38 cellular contexts compared by ENCODE assay signal in genomic region chr2:103254611-103255010, GRCh38.
"Had no signal": no experiment of that assay in that cellular context is flagged by ENCODE, and none has a peak within 500 bp of the region (broad histone marks: within the 10 kb centered on the region; RNA-seq: fewer than 3 reads in every experiment).

No MANE protein-coding gene starts in this region.

- H3K4me1 ChIP-seq: adrenal gland, ascending aorta, body of pancreas, breast epithelium had no signal

- H3K4me3 Mint-ChIP-seq: activated naive CD4-positive, alpha-beta T cell treated with anti-CD3 and anti-CD28 coated beads for 36 hours; activated naive CD4-positive, alpha-beta T cell treated with anti-CD3 and anti-CD28 coated beads, Interleukin-2, amount 10 ng/mL, durations not matched to agents 7 days and 5 days; activated naive CD4-positive, alpha-beta T cell treated with anti-CD3 and anti-CD28 coated beads, Interleukin-2, amount 50 U/mL, for 24 hours; activated naive CD8-positive, alpha-beta T cell; activated naive CD8-positive, alpha-beta T cell treated with anti-CD3 and anti-CD28 coated beads for 36 hours; activated naive CD8-positive, alpha-beta T cell treated with anti-CD3 and anti-CD28 coated beads, Interleukin-2, amount 10 ng/mL, durations not matched to agents 7 days and 5 days; activated naive CD8-positive, alpha-beta T cell treated with anti-CD3 and anti-CD28 coated beads, Interleukin-2, amount 50 U/mL, for 24 hours; activated T-cell treated with anti-CD3 and anti-CD28 coated beads, Interleukin-2, amount 50 U/mL, for 24 hours; activated T-cell treated with anti-CD3 and anti-CD28 coated beads, Interleukin-2, amount 50 U/mL, for 4 hours; activated T-cell treated with anti-CD3 and anti-CD28 coated beads, Interleukin-2, amount 50 U/mL, for 72 hours; activated T-helper 1 cell treated with anti-CD3 and anti-CD28 coated beads, Interleukin-12 subunit alpha, Interleukin-12 subunit beta, Interleukin-2, Interleukin-4 antibody, amounts not matched to agents 30 ng/mL and 10 ng/mL and 1 ng/mL, durations not matched to agents 14 hours and 24 hours and 36 hours; activated T-helper 17 cell treated with anti-CD3 and anti-CD28 coated beads, Interleukin-2, amount 50 U/mL, for 72 hours; brain; central memory CD8-positive, alpha-beta T cell had no signal

- H3K27me3 Mint-ChIP-seq: activated naive CD4-positive, alpha-beta T cell treated with anti-CD3 and anti-CD28 coated beads, Interleukin-2, amount 10 ng/mL, durations not matched to agents 7 days and 5 days; activated naive CD4-positive, alpha-beta T cell treated with anti-CD3 and anti-CD28 coated beads, Interleukin-2, amount 50 U/mL, for 24 hours; activated naive CD8-positive, alpha-beta T cell; activated naive CD8-positive, alpha-beta T cell treated with anti-CD3 and anti-CD28 coated beads for 36 hours; activated naive CD8-positive, alpha-beta T cell treated with anti-CD3 and anti-CD28 coated beads, Interleukin-2, amount 10 ng/mL, durations not matched to agents 7 days and 5 days; activated naive CD8-positive, alpha-beta T cell treated with anti-CD3 and anti-CD28 coated beads, Interleukin-2, amount 50 U/mL, for 24 hours; activated T-cell treated with anti-CD3 and anti-CD28 coated beads, Interleukin-2, amount 50 U/mL, for 24 hours; activated T-helper 17 cell treated with anti-CD3 and anti-CD28 coated beads, Interleukin-2, amount 50 U/mL, for 72 hours; brain; central memory CD8-positive, alpha-beta T cell had no signal

- DNase-seq: activated effector memory CD4-positive, alpha-beta T cell treated with anti-CD3 and anti-CD28 coated beads, Interleukin-2, amount 50 U/mL, for 16 hours; activated effector memory CD4-positive, alpha-beta T cell treated with Interleukin-2 at 50 U/mL for 16 hours; activated gamma-delta T cell; activated gamma-delta T cell treated with Interleukin-2 at 50 U/mL for 16 hours; activated naive CD4-positive, alpha-beta T cell; activated naive CD4-positive, alpha-beta T cell treated with anti-CD3 and anti-CD28 coated beads for 36 hours; activated naive CD4-positive, alpha-beta T cell treated with anti-CD3 and anti-CD28 coated beads, Interleukin-2, amount 10 ng/mL, durations not matched to agents 7 days and 5 days; activated naive CD4-positive, alpha-beta T cell treated with anti-CD3 and anti-CD28 coated beads, Interleukin-2, amount 50 U/mL, for 16 hours; activated naive CD4-positive, alpha-beta T cell treated with Interleukin-2 at 50 U/mL for 16 hours; activated naive CD8-positive, alpha-beta T cell treated with anti-CD3 and anti-CD28 coated beads for 36 hours; activated naive CD8-positive, alpha-beta T cell treated with anti-CD3 and anti-CD28 coated beads, Interleukin-2, amount 10 ng/mL, durations not matched to agents 7 days and 5 days; activated naive CD8-positive, alpha-beta T cell treated with anti-CD3 and anti-CD28 coated beads, Interleukin-2, amount 50 U/mL, for 24 hours; activated T-cell treated with anti-CD3 and anti-CD28 coated beads, Interleukin-2, amount 50 U/mL, for 1 hour; activated T-cell treated with anti-CD3 and anti-CD28 coated beads, Interleukin-2, amount 50 U/mL, for 24 hours; activated T-cell treated with anti-CD3 and anti-CD28 coated beads, Interleukin-2, amount 50 U/mL, for 4 hours; activated T-cell treated with anti-CD3 and anti-CD28 coated beads, Interleukin-2, amount 50 U/mL, for 48 hours; activated T-cell treated with anti-CD3 and anti-CD28 coated beads, Interleukin-2, amount 50 U/mL, for 72 hours; adrenal gland; amniotic stem cell; amygdala; anterior cingulate cortex; aorta; body of pancreas; brain microvascular endothelial cell; caudate nucleus; central memory CD4-positive, alpha-beta T cell; cerebellar nuclear complex had no signal

- H3K4me3 ChIP-seq: adrenal gland, ascending aorta, body of pancreas, breast epithelium, cardiac muscle cell had no signal

- H3K36me3 Mint-ChIP-seq: activated naive CD4-positive, alpha-beta T cell treated with anti-CD3 and anti-CD28 coated beads, Interleukin-2, amount 10 ng/mL, durations not matched to agents 7 days and 5 days; activated naive CD4-positive, alpha-beta T cell treated with anti-CD3 and anti-CD28 coated beads, Interleukin-2, amount 50 U/mL, for 24 hours; activated naive CD4-positive, alpha-beta T cell treated with anti-CD3 and anti-CD28 coated beads, Interleukin-2, amount 50 U/mL, for 72 hours; activated naive CD8-positive, alpha-beta T cell; activated naive CD8-positive, alpha-beta T cell treated with anti-CD3 and anti-CD28 coated beads for 36 hours; activated naive CD8-positive, alpha-beta T cell treated with anti-CD3 and anti-CD28 coated beads, Interleukin-2, amount 10 ng/mL, durations not matched to agents 7 days and 5 days had no signal

- ATAC-seq: activated naive CD4-positive, alpha-beta T cell treated with anti-CD3 and anti-CD28 coated beads, Interleukin-2, amount 50 U/mL, for 72 hours; activated naive CD8-positive, alpha-beta T cell treated with anti-CD3 and anti-CD28 coated beads, Interleukin-2, amount 50 U/mL, for 24 hours; activated T-cell treated with anti-CD3 and anti-CD28 coated beads, Interleukin-2, amount 50 U/mL, for 4 hours; activated T-cell treated with anti-CD3 and anti-CD28 coated beads, Interleukin-2, amount 50 U/mL, for 72 hours; activated T-helper 17 cell treated with anti-CD3 and anti-CD28 coated beads, Interleukin-2, amount 50 U/mL, for 72 hours; body of pancreas had no signal

- H3K27ac ChIP-seq: adrenal gland, ascending aorta, body of pancreas, brain microvascular endothelial cell, breast epithelium, cardiac muscle cell had no signal

- H3K27me3 ChIP-seq: adrenal gland, ascending aorta, body of pancreas, brain microvascular endothelial cell, breast epithelium, cardiac muscle cell had no signal

- H3K4me1 Mint-ChIP-seq: activated naive CD4-positive, alpha-beta T cell treated with anti-CD3 and anti-CD28 coated beads, Interleukin-2, amount 10 ng/mL, durations not matched to agents 7 days and 5 days; activated naive CD4-positive, alpha-beta T cell treated with anti-CD3 and anti-CD28 coated beads, Interleukin-2, amount 50 U/mL, for 24 hours; activated naive CD8-positive, alpha-beta T cell treated with anti-CD3 and anti-CD28 coated beads for 36 hours; activated naive CD8-positive, alpha-beta T cell treated with anti-CD3 and anti-CD28 coated beads, Interleukin-2, amount 10 ng/mL, durations not matched to agents 7 days and 5 days; activated naive CD8-positive, alpha-beta T cell treated with anti-CD3 and anti-CD28 coated beads, Interleukin-2, amount 50 U/mL, for 24 hours; activated T-helper 17 cell treated with anti-CD3 and anti-CD28 coated beads, Interleukin-2, amount 50 U/mL, for 72 hours; brain; central memory CD8-positive, alpha-beta T cell had no signal

- H3K9me3 Mint-ChIP-seq: activated naive CD4-positive, alpha-beta T cell treated with anti-CD3 and anti-CD28 coated beads, Interleukin-2, amount 50 U/mL, for 24 hours; activated T-helper 1 cell treated with anti-CD3 and anti-CD28 coated beads, Interleukin-12 subunit alpha, Interleukin-12 subunit beta, Interleukin-2, Interleukin-4 antibody, amounts not matched to agents 30 ng/mL and 10 ng/mL and 1 ng/mL, durations not matched to agents 14 hours and 24 hours and 36 hours had no signal

- H3K9me3 ChIP-seq: adrenal gland, ascending aorta, body of pancreas had no signal

- H3K27ac Mint-ChIP-seq: activated naive CD4-positive, alpha-beta T cell treated with anti-CD3 and anti-CD28 coated beads for 36 hours; activated naive CD4-positive, alpha-beta T cell treated with anti-CD3 and anti-CD28 coated beads, Interleukin-2, amount 10 ng/mL, durations not matched to agents 7 days and 5 days; activated naive CD4-positive, alpha-beta T cell treated with anti-CD3 and anti-CD28 coated beads, Interleukin-2, amount 50 U/mL, for 24 hours; activated naive CD4-positive, alpha-beta T cell treated with anti-CD3 and anti-CD28 coated beads, Interleukin-2, amount 50 U/mL, for 72 hours; activated naive CD8-positive, alpha-beta T cell; activated naive CD8-positive, alpha-beta T cell treated with anti-CD3 and anti-CD28 coated beads for 36 hours; activated naive CD8-positive, alpha-beta T cell treated with anti-CD3 and anti-CD28 coated beads, Interleukin-2, amount 10 ng/mL, durations not matched to agents 7 days and 5 days; activated naive CD8-positive, alpha-beta T cell treated with anti-CD3 and anti-CD28 coated beads, Interleukin-2, amount 50 U/mL, for 24 hours; activated T-cell treated with anti-CD3 and anti-CD28 coated beads, Interleukin-2, amount 50 U/mL, for 24 hours; activated T-cell treated with anti-CD3 and anti-CD28 coated beads, Interleukin-2, amount 50 U/mL, for 72 hours; activated T-helper 1 cell treated with anti-CD3 and anti-CD28 coated beads, Interleukin-12 subunit alpha, Interleukin-12 subunit beta, Interleukin-2, Interleukin-4 antibody, amounts not matched to agents 30 ng/mL and 10 ng/mL and 1 ng/mL, durations not matched to agents 14 hours and 24 hours and 36 hours; activated T-helper 17 cell treated with anti-CD3 and anti-CD28 coated beads, Interleukin-2, amount 50 U/mL, for 72 hours; activated T-helper 2 cell treated with anti-CD3 and anti-CD28 coated beads, Interferon-gamma antibody, Interleukin-2, Interleukin-4, amounts not matched to agents 10 μg/mL and 5 μg/mL and 100 μg/mL, durations not matched to agents 14 hours and 24 hours and 36 hours; brain had no signal

- H3K36me3 ChIP-seq: adrenal gland, ascending aorta, brain microvascular endothelial cell, breast epithelium, cardiac muscle cell had no signal
